ENCODE assay signal across 33 cellular contexts in the genomic region with DNA sequence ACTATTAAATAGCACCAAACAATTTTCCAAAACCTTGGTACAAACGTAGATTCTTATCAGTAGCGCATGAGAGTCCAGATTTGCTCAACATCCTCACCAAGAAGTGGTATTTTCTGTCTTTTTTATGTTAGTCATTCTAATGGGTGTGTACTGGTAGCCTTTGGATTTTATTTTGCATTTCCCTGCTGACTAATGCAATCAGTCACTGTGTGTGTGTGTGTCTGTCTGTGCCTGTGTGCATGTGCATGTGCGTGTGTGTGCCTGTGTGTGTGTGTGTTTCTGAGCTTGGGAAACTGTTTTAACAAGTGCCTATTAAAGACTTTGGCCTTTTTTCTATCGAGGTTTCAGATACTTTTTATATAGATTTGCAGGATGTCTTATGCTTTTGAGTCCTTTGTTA.
DNase-seq lines count a peak whose midpoint lies in the region; FAIRE-seq and TF ChIP-seq lines count a peak whose summit lies in the region.
"Had no signal": no experiment of that assay in that cellular context is flagged by ENCODE, and none has a peak within 500 bp of the region (broad histone marks: within the 10 kb centered on the region; RNA-seq: fewer than 3 reads in every experiment).

No MANE protein-coding gene starts in this region.

- no peak for TF ChIP-seq POLR2A in breast epithelium (IDR thresholded peaks at IDR 0.05)

- H3K4me1 ChIP-seq in breast epithelium, result no peaks in the 10 kb centered on the region
- H3K4me1 ChIP-seq: pancreas, right atrium auricular region had no signal

- in situ Hi-C loops in astrocyte of the spinal cord (cut with HindIII; ENCODE audit: low sequenced_read_pairs), result no loop called here

- TF ChIP-seq CTCF in MCF 10A (IDR thresholded peaks at IDR 0.05; ENCODE audit: unreplicated experiment) (no peak), breast epithelium (IDR thresholded peaks at IDR 0.05) (no peak), astrocyte of the spinal cord (IDR thresholded peaks at IDR 0.05; ENCODE audit: low read depth, low read length) (no peak), fibroblast of pulmonary artery (IDR thresholded peaks at IDR 0.05; ENCODE audit: low read length, missing control alignments) (no peak), D721Med (IDR thresholded peaks at IDR 0.05; ENCODE audit: insufficient read depth, missing control alignments) (no peak)

- POLR2A ChIA-PET in MCF 10A (lab: Yijun Ruan, JAX), result no interaction called here

- H3K27ac ChIP-seq in breast epithelium, result no peak overlapping the region
- H3K27ac ChIP-seq: 22Rv1, C4-2B, HL-60, pancreas, right atrium auricular region, RWPE1 had no signal

- H3K9me3 ChIP-seq in breast epithelium, result no peaks in the 10 kb centered on the region
- H3K9me3 ChIP-seq: pancreas, right atrium auricular region had no signal

- no TSS peak for BruUV-seq in MCF 10A (replicated peaks; lab: Mats Ljungman, UMichigan)

- intact Hi-C loops in MCF 10A (cut with micrococcal nuclease), result no loop called here
- intact Hi-C loops in breast epithelium (cut with DNase I; ENCODE audit: low total_unique reads), result no loop called here

- H3K4me3 ChIP-seq in breast epithelium, result no peak overlapping the region
- H3K4me3 ChIP-seq in astrocyte of the spinal cord (ENCODE audit: low read depth, low read length), result no peak overlapping the region
- no peak overlapping the region for H3K4me3 ChIP-seq in fibroblast of pulmonary artery (replicated peaks; ENCODE audit: low read depth, low read length)
- H3K4me3 ChIP-seq: pancreas, right atrium auricular region had no signal

- DNase-seq in MCF 10A (ENCODE audit: unreplicated experiment), result peak; percentile 56
- DNase-seq in breast epithelium (ENCODE audit: low spot score in 2 of 2), result no peak
- peak; percentile 1 for DNase-seq in astrocyte of the spinal cord (ENCODE audit: low read depth, low spot score)
- DNase-seq in fibroblast of pulmonary artery (ENCODE audit: low read depth), result peak; percentile 0
- DNase-seq in stromal cell of bone marrow (ENCODE audit: low read depth), result peak; percentile 9
- no peak for DNase-seq in D721Med (ENCODE audit: insufficient read length, low spot score)
- DNase-seq in NCI-H2081 (lab: John Stamatoyannopoulos, UW), result no peak
- no peak for DNase-seq in GOT3 (lab: John Stamatoyannopoulos, UW)
- DNase-seq: activated CD4-positive, alpha-beta T cell treated with anti-CD3 and anti-CD28 coated beads, Interleukin-2, amount 10 ng/mL, durations not matched to agents 7 days and 5 days; aorta; COR-L47; dermis blood vessel endothelial cell; DMS79 treated with DMSO at 0.1 percent for 48 hours; endodermal cell; H7; Karpas-422; kidney; left ventricle myocardium superior; NCI-H146; NCI-H2107; NCI-H82; pancreas; stimulated activated CD4-positive, alpha-beta T cell treated with anti-CD3 and anti-CD28 coated beads, Interleukin-2, amount 100 ng/mL, for 24 hours had no signal

- H3K9me3 Mint-ChIP-seq in MCF 10A (ENCODE audit: unreplicated experiment), result peaks cover 7% of the 10 kb centered on the region
- H3K9me3 Mint-ChIP-seq: activated CD4-positive, alpha-beta T cell treated with anti-CD3 and anti-CD28 coated beads, Interleukin-2, amount 10 ng/mL, durations not matched to agents 7 days and 5 days; stimulated activated naive CD8-positive, alpha-beta T cell treated with anti-CD3 and anti-CD28 coated beads, Interleukin-15, Interleukin-2, amounts not matched to agents 100 ng/mL and 50 ng/mL, for 24 hours; WTC11 had no signal

- no peak for FAIRE-seq in D721Med (lab: Jason Lieb, UNC)
- FAIRE-seq: urothelium cell line had no signal

- peaks cover 6% of the 10 kb centered on the region for H3K4me1 Mint-ChIP-seq in MCF 10A (ENCODE audit: insufficient read depth, unreplicated experiment)
- H3K4me1 Mint-ChIP-seq: activated CD4-positive, alpha-beta T cell treated with anti-CD3 and anti-CD28 coated beads, Interleukin-2, amount 10 ng/mL, durations not matched to agents 7 days and 5 days; endodermal cell; neural crest cell; WTC11 had no signal

- H3K27ac Mint-ChIP-seq in MCF 10A (ENCODE audit: low read depth, unreplicated experiment), result no peak overlapping the region
- H3K27ac Mint-ChIP-seq: activated CD4-positive, alpha-beta T cell treated with anti-CD3 and anti-CD28 coated beads, Interleukin-2, amount 10 ng/mL, durations not matched to agents 7 days and 5 days; activated naive CD8-positive, alpha-beta T cell; endodermal cell; stimulated activated naive CD8-positive, alpha-beta T cell treated with anti-CD3 and anti-CD28 coated beads, Interleukin-15, Interleukin-2, amounts not matched to agents 100 ng/mL and 50 ng/mL, for 24 hours; WTC11 had no signal

- H3K27me3 Mint-ChIP-seq in MCF 10A (ENCODE audit: insufficient read depth, unreplicated experiment), result no peaks in the 10 kb centered on the region
- H3K27me3 Mint-ChIP-seq: activated CD4-positive, alpha-beta T cell treated with anti-CD3 and anti-CD28 coated beads, Interleukin-2, amount 10 ng/mL, durations not matched to agents 7 days and 5 days; activated naive CD8-positive, alpha-beta T cell; stimulated activated naive CD8-positive, alpha-beta T cell treated with anti-CD3 and anti-CD28 coated beads, Interleukin-15, Interleukin-2, amounts not matched to agents 100 ng/mL and 50 ng/mL, for 24 hours had no signal

- no peaks in the 10 kb centered on the region for H3K36me3 ChIP-seq in breast epithelium
- H3K36me3 ChIP-seq: pancreas, right atrium auricular region had no signal

- no peaks in the 10 kb centered on the region for H3K36me3 Mint-ChIP-seq in MCF 10A (ENCODE audit: insufficient read depth, unreplicated experiment)
- H3K36me3 Mint-ChIP-seq: activated naive CD8-positive, alpha-beta T cell; WTC11 had no signal

- no peaks in the 10 kb centered on the region for H3K27me3 ChIP-seq in breast epithelium
- H3K27me3 ChIP-seq: right atrium auricular region had no signal

- CTCF ChIA-PET in MCF 10A (lab: Yijun Ruan, JAX), result no interaction called here

- no peak overlapping the region for H3K4me3 Mint-ChIP-seq in MCF 10A (ENCODE audit: unreplicated experiment)
- H3K4me3 Mint-ChIP-seq: activated CD4-positive, alpha-beta T cell treated with anti-CD3 and anti-CD28 coated beads, Interleukin-2, amount 10 ng/mL, durations not matched to agents 7 days and 5 days; activated naive CD8-positive, alpha-beta T cell; endodermal cell; neural crest cell; stimulated activated naive CD8-positive, alpha-beta T cell treated with anti-CD3 and anti-CD28 coated beads, Interleukin-15, Interleukin-2, amounts not matched to agents 100 ng/mL and 50 ng/mL, for 24 hours; WTC11 had no signal

Comparison
In these comparisons a context has a peak if more than half of its experiments do, and no peak if none do; other contexts are left out.
1. DNase-seq: peak in MCF 10A (single experiment), astrocyte of the spinal cord (single experiment), fibroblast of pulmonary artery (single experiment) and stromal cell of bone marrow (single experiment); none in breast epithelium (0 of 2), D721Med (single experiment), NCI-H2081 (0 of 2) and GOT3 (single experiment).